Comparison of ENCODE assay signal across 1 cellular context in the genomic region with DNA sequence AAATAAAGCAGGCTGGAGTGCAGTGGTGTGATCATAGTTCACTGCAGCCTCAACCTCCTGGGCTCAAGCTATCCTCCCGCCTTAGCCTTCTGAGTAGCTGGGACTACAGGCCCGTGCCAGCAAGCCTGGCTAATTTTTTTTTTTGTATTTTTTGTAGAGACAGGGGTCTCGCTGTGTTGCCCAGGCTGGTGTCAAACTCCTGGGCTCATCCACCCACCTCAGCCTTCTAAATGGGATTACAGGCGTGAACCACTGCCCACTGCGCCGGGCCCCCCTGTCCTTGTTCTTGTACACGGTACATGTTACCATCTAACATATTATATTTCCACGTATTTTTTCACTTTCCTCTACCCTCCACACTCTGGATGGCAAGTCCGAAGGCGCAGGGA.
TF ChIP-seq lines count a peak whose summit lies in the region.

No MANE protein-coding gene starts in this region.

TF ChIP-seq in IMR-90, 13 proteins besides CTCF, POLR2A, EP300 and RAD21:
- TF ChIP-seq BHLHE40 (IDR thresholded peaks at IDR 0.05; ENCODE audit: low read depth, low read length) (no peak), RFX5 (IDR thresholded peaks at IDR 0.05; ENCODE audit: low read depth, low read length) (no peak), MAZ (IDR thresholded peaks at IDR 0.05; ENCODE audit: borderline replicate concordance, low read depth, low read length) (no peak)
